ENCODE assay signal across 8 cellular contexts in genomic region chr12:48004039-48004940, GRCh38. TPM values are rescaled to one million over a fixed set of nuclear protein-coding genes. Genes with fewer than 3 reads are reported as not detected.
A peak's percentile ranks its signal among the peaks of the same experiment; 100 is the strongest.
DNase-seq lines count a peak whose midpoint lies in the region; ATAC-seq and TF ChIP-seq lines count a peak whose summit lies in the region.

TSS of gene COL2A1 (minus strand) at chr12:48004476. CDS start at chr12:48004321, 155 bp downstream.

- H3K9me3 ChIP-seq in adipocyte (ENCODE audit: control insufficient read depth, low read length) (no peaks in the 10 kb centered on the region), thoracic aorta (no peaks in the 10 kb centered on the region)

- peaks cover 74% of the 10 kb centered on the region for H3K27me3 ChIP-seq in adipocyte (replicated peaks; ENCODE audit: control insufficient read depth, insufficient read depth, low read length)
- H3K27me3 ChIP-seq in thoracic aorta (replicated peaks; ENCODE audit: insufficient read depth): peaks cover 19% of the 10 kb centered on the region

- no peaks in the 10 kb centered on the region for H3K36me3 ChIP-seq in adipocyte (ENCODE audit: control insufficient read depth, insufficient read depth, low read length, severe bottlenecking)
- H3K36me3 ChIP-seq in thoracic aorta: no peaks in the 10 kb centered on the region

- ATAC-seq in thoracic aorta (ENCODE audit: insufficient number of reproducible peaks, low FRiP score, low read depth): no peak
- no peak for ATAC-seq in GM18502 (IDR thresholded peaks at IDR 0.05; ENCODE audit: poor library complexity, unreplicated experiment)
- no peak for ATAC-seq in HG03378 (IDR thresholded peaks at IDR 0.05; ENCODE audit: unreplicated experiment)
- ATAC-seq in HG02623 (IDR thresholded peaks at IDR 0.05; ENCODE audit: unreplicated experiment): no peak

- H3K4me3 ChIP-seq in adipocyte (ENCODE audit: low read length): peak within 1 kb of the TSS; percentile 31
- peak within 1 kb of the TSS; percentile 61 for H3K4me3 ChIP-seq in thoracic aorta

- DNase-seq in COLO668 (lab: John Stamatoyannopoulos, UW; ENCODE audit: unreplicated experiment): peak; percentile 30
- peak; percentile 76 for DNase-seq in NCI-H1092 treated with DMSO at 0.1 percent for 48 hours (lab: John Stamatoyannopoulos, UW)
- DNase-seq in adipocyte (ENCODE audit: low read depth): peak; percentile 44
- DNase-seq in kidney tubule cell (ENCODE audit: low spot score): peak; percentile 25
- DNase-seq in thoracic aorta (ENCODE audit: low spot score): no peak

- no peak within 1 kb of the TSS for H3K9ac ChIP-seq in adipocyte (ENCODE audit: low read length)

- no peak for TF ChIP-seq CTCF in thoracic aorta (IDR thresholded peaks at IDR 0.05)

- no peak within 1 kb of the TSS for H3K27ac ChIP-seq in thoracic aorta

- H3K4me1 ChIP-seq in adipocyte (ENCODE audit: control insufficient read depth, insufficient read depth, low read length) (peaks cover 30% of the 10 kb centered on the region), thoracic aorta (ENCODE audit: control insufficient read depth in 1 of 2, low read depth in 2 of 2) (peaks cover 19 to 47% of the 10 kb centered on the region in 2 donors)

RNA-seq across cellular contexts. Expression of gene COL2A1, which starts in this region (rescaled TPM):
- under 1 TPM in 1 of 2 donors, not detected in 1; 0.14 TPM for total RNA-seq in thoracic aorta
